13 cellular contexts compared by ENCODE assay signal in genomic region chr4:3530051-3530450, GRCh38. TPM values are rescaled to one million over a fixed set of nuclear protein-coding genes. Genes with fewer than 3 reads are reported as not detected.
A peak's percentile ranks its signal among the peaks of the same experiment; 100 is the strongest.
DNase-seq lines count a peak whose midpoint lies in the region; ATAC-seq, FAIRE-seq and TF ChIP-seq lines count a peak whose summit lies in the region.
"Had no signal": no experiment of that assay in that cellular context is flagged by ENCODE, and none has a peak within 500 bp of the region (broad histone marks: within the 10 kb centered on the region; RNA-seq: fewer than 3 reads in every experiment).

No MANE protein-coding gene starts in this region.

- POLR2A ChIA-PET in naive thymus-derived CD4-positive, alpha-beta T cell (lab: Charles Lee) = no interaction called here

- peak overlapping the region; percentile 97 for H3K4me2 ChIP-seq in astrocyte (ENCODE audit: low read length)

- H3K9ac ChIP-seq in astrocyte (ENCODE audit: low read length) = no peak overlapping the region

- no peaks in the 10 kb centered on the region for H3K9me3 Mint-ChIP-seq in stimulated activated naive CD8-positive, alpha-beta T cell treated with anti-CD3 and anti-CD28 coated beads, Interleukin-15, Interleukin-2, amounts not matched to agents 100 ng/mL and 50 ng/mL, for 24 hours
- peaks cover 4% of the 10 kb centered on the region for H3K9me3 Mint-ChIP-seq in astrocyte (ENCODE audit: unreplicated experiment)
- peaks cover 0 to 2% (median 0%) of the 10 kb centered on the region in 11 donors for H3K9me3 Mint-ChIP-seq in naive thymus-derived CD4-positive, alpha-beta T cell

- H2AFZ ChIP-seq in astrocyte (ENCODE audit: low read depth, low read length) = no peak overlapping the region

- H3K4me1 ChIP-seq in astrocyte (ENCODE audit: insufficient read depth, low read length) = peaks cover 14% of the 10 kb centered on the region
- H3K4me1 ChIP-seq in naive thymus-derived CD4-positive, alpha-beta T cell (ENCODE audit: control insufficient read depth in 2 of 2, insufficient read depth in 2 of 2, low read length in 2 of 2) = peaks cover 16 to 32% of the 10 kb centered on the region in 2 donors

- no peak for DNase-seq in stimulated activated naive CD8-positive, alpha-beta T cell treated with anti-CD3 and anti-CD28 coated beads, Interleukin-15, Interleukin-2, amounts not matched to agents 100 U/mL and 50 U/mL, for 24 hours
- DNase-seq in astrocyte (ENCODE audit: low read depth) (no peak), NCI-H2107 treated with DMSO at 0.1 percent for 48 hours (lab: John Stamatoyannopoulos, UW; ENCODE audit: unreplicated experiment) (no peak), NCI-H226 (no peak)
- no peak for DNase-seq in naive thymus-derived CD4-positive, alpha-beta T cell
- DNase-seq: NCI-H1417 treated with DMSO at 0.1 percent for 48 hours, NCI-H526 treated with DMSO at 0.1 percent for 48 hours had no signal

- H3K36me3 ChIP-seq in astrocyte (ENCODE audit: insufficient read depth, low read length) = no peaks in the 10 kb centered on the region
- H3K36me3 ChIP-seq in naive thymus-derived CD4-positive, alpha-beta T cell (ENCODE audit: control insufficient read depth in 2 of 3, insufficient read depth in 3 of 3, low read length in 3 of 3) = peaks cover 0 to 41% (median 4%) of the 10 kb centered on the region in 3 experiments
- H3K36me3 ChIP-seq: prostate gland had no signal

- no peaks in the 10 kb centered on the region for H3K27me3 ChIP-seq in astrocyte (ENCODE audit: insufficient read depth, low read length)
- H3K27me3 ChIP-seq in naive thymus-derived CD4-positive, alpha-beta T cell (ENCODE audit: control insufficient read depth in 2 of 2, insufficient read depth in 2 of 2, low read length in 2 of 2) = no peaks in the 10 kb centered on the region
- H3K27me3 ChIP-seq: left lung had no signal

- peaks cover 29% of the 10 kb centered on the region for H3K4me1 Mint-ChIP-seq in stimulated activated naive CD8-positive, alpha-beta T cell treated with anti-CD3 and anti-CD28 coated beads, Interleukin-15, Interleukin-2, amounts not matched to agents 100 ng/mL and 50 ng/mL, for 24 hours (ENCODE audit: low read depth)
- peaks cover 8% of the 10 kb centered on the region for H3K4me1 Mint-ChIP-seq in astrocyte (ENCODE audit: low read depth, unreplicated experiment)
- H3K4me1 Mint-ChIP-seq in naive thymus-derived CD4-positive, alpha-beta T cell = peaks cover 20 to 61% (median 39%) of the 10 kb centered on the region in 7 donors

- H3K36me3 Mint-ChIP-seq in stimulated activated naive CD8-positive, alpha-beta T cell treated with anti-CD3 and anti-CD28 coated beads, Interleukin-15, Interleukin-2, amounts not matched to agents 100 ng/mL and 50 ng/mL, for 24 hours (ENCODE audit: low read depth) = peaks cover 10% of the 10 kb centered on the region
- peaks cover 7% of the 10 kb centered on the region for H3K36me3 Mint-ChIP-seq in astrocyte (ENCODE audit: low read depth, unreplicated experiment)
- peaks cover 0 to 7% (median under 1%) of the 10 kb centered on the region in 5 donors for H3K36me3 Mint-ChIP-seq in naive thymus-derived CD4-positive, alpha-beta T cell

- intact Hi-C loops in naive thymus-derived CD4-positive, alpha-beta T cell (cut with micrococcal nuclease) = loop anchor here in 1 of 2 donors (5.0 kb wide), 1 partner anchor 228 kb away; no protein-coding TSS in a partner anchor

- FAIRE-seq in astrocyte (lab: Jason Lieb, UNC) = no peak
- FAIRE-seq: bronchial epithelial cell had no signal

- no peak overlapping the region for H3K27ac ChIP-seq in astrocyte (ENCODE audit: low read depth, low read length)
- no peak overlapping the region for H3K27ac ChIP-seq in naive thymus-derived CD4-positive, alpha-beta T cell (ENCODE audit: low read depth, low read length)
- H3K27ac ChIP-seq: prostate gland had no signal

- no peak for ATAC-seq in stimulated activated naive CD8-positive, alpha-beta T cell treated with anti-CD3 and anti-CD28 coated beads, Interleukin-15, Interleukin-2, amounts not matched to agents 100 U/mL and 50 U/mL, for 24 hours
- ATAC-seq in naive thymus-derived CD4-positive, alpha-beta T cell = no peak
- ATAC-seq in GM19467 (IDR thresholded peaks at IDR 0.05; ENCODE audit: unreplicated experiment) = no peak
- ATAC-seq in HG03139 (IDR thresholded peaks at IDR 0.05; ENCODE audit: unreplicated experiment) = no peak
- ATAC-seq: left lung had no signal

- H3K27me3 Mint-ChIP-seq in stimulated activated naive CD8-positive, alpha-beta T cell treated with anti-CD3 and anti-CD28 coated beads, Interleukin-15, Interleukin-2, amounts not matched to agents 100 ng/mL and 50 ng/mL, for 24 hours = peaks cover 4% of the 10 kb centered on the region
- H3K27me3 Mint-ChIP-seq in astrocyte (ENCODE audit: low read depth, unreplicated experiment) = peaks cover 13% of the 10 kb centered on the region
- peaks cover under 1 to 6% (median under 1%) of the 10 kb centered on the region in 5 donors for H3K27me3 Mint-ChIP-seq in naive thymus-derived CD4-positive, alpha-beta T cell

- no peak for TF ChIP-seq CTCF in astrocyte (IDR thresholded peaks at IDR 0.05; ENCODE audit: insufficient read depth, low read depth, low read length)

- CTCF ChIA-PET in naive thymus-derived CD4-positive, alpha-beta T cell (lab: Charles Lee) = no interaction called here

- no peak overlapping the region for H3K27ac Mint-ChIP-seq in stimulated activated naive CD8-positive, alpha-beta T cell treated with anti-CD3 and anti-CD28 coated beads, Interleukin-15, Interleukin-2, amounts not matched to agents 100 ng/mL and 50 ng/mL, for 24 hours
- H3K27ac Mint-ChIP-seq in astrocyte (ENCODE audit: unreplicated experiment) = no peak overlapping the region
- peak overlapping the region in 4 of 9 donors; percentile 5 to 51 (median 31) for H3K27ac Mint-ChIP-seq in naive thymus-derived CD4-positive, alpha-beta T cell

- no peaks in the 10 kb centered on the region for H3K9me3 ChIP-seq in astrocyte (ENCODE audit: insufficient read depth, low read depth, low read length)
- H3K9me3 ChIP-seq in naive thymus-derived CD4-positive, alpha-beta T cell (ENCODE audit: control insufficient read depth in 2 of 3, low read length in 3 of 3) = no peaks in the 10 kb centered on the region
- H3K9me3 ChIP-seq: left lung, prostate gland had no signal

- H4K20me1 ChIP-seq in astrocyte (ENCODE audit: insufficient read depth, low read length) = peaks cover 63% of the 10 kb centered on the region

- H3K4me3 Mint-ChIP-seq in stimulated activated naive CD8-positive, alpha-beta T cell treated with anti-CD3 and anti-CD28 coated beads, Interleukin-15, Interleukin-2, amounts not matched to agents 100 ng/mL and 50 ng/mL, for 24 hours = peak overlapping the region; percentile 95
- no peak overlapping the region for H3K4me3 Mint-ChIP-seq in astrocyte (ENCODE audit: unreplicated experiment)
- H3K4me3 Mint-ChIP-seq in naive thymus-derived CD4-positive, alpha-beta T cell = peak overlapping the region; percentile 33 to 99 (median 96)

- no peak overlapping the region for H3K4me3 ChIP-seq in astrocyte (ENCODE audit: insufficient read depth, low read depth, low read length)
- no peak overlapping the region for H3K4me3 ChIP-seq in naive thymus-derived CD4-positive, alpha-beta T cell (ENCODE audit: low read length)

- H3K79me2 ChIP-seq in astrocyte (ENCODE audit: insufficient read depth, low read length) = peaks cover 56% of the 10 kb centered on the region

RNA-seq across cellular contexts. Expression of gene LRPAP1, which starts 2.2 kb away (rescaled TPM):
- total RNA-seq in astrocyte = 191 and 203 TPM in 2 replicates
- 10 to 100 TPM; 65.2 to 88.6 (median 79.4) TPM for total RNA-seq in naive thymus-derived CD4-positive, alpha-beta T cell
- polyA plus RNA-seq in naive thymus-derived CD4-positive, alpha-beta T cell = 100 to 1,000 TPM; 103 to 126 TPM
